Comparison of ENCODE assay signal across 9 cellular contexts in genomic region chr13:44273991-44274810, GRCh38.
A peak's percentile ranks its signal among the peaks of the same experiment; 100 is the strongest.
DNase-seq lines count a peak whose midpoint lies in the region; ATAC-seq and TF ChIP-seq lines count a peak whose summit lies in the region.
"Had no signal": no experiment of that assay in that cellular context is flagged by ENCODE, and none has a peak within 500 bp of the region (broad histone marks: within the 10 kb centered on the region; RNA-seq: fewer than 3 reads in every experiment).

No MANE protein-coding gene starts in this region.

- peak overlapping the region; percentile 65 for H3K4me2 ChIP-seq in Karpas-422 (ENCODE audit: low read depth, low read length, poor library complexity, severe bottlenecking)

- DNase-seq in GM12864 (ENCODE audit: low read depth) (peak; percentile 38), Karpas-422 (peak; percentile 69), hepatic stellate cell (ENCODE audit: low spot score) (peak; percentile 58), iPS-NIHi11 (ENCODE audit: low spot score) (no peak), NCI-H187 (lab: John Stamatoyannopoulos, UW) (no peak)
- DNase-seq in activated naive CD4-positive, alpha-beta T cell treated with anti-CD3 and anti-CD28 coated beads, Interleukin-2, amount 50 U/mL, for 72 hours (ENCODE audit: low spot score in 2 of 2): no peak

- H3K27ac ChIP-seq in Karpas-422 (ENCODE audit: low read length) (peak overlapping the region; percentile 86), stomach smooth muscle (ENCODE audit: low read length) (peak overlapping the region; percentile 93)
- H3K27ac ChIP-seq: SK-N-MC had no signal

- no peaks in the 10 kb centered on the region for H3K79me2 ChIP-seq in Karpas-422 (ENCODE audit: low read length)

- peaks cover 51% of the 10 kb centered on the region for H3K4me1 ChIP-seq in Karpas-422 (ENCODE audit: low read length)
- peaks cover 58% of the 10 kb centered on the region for H3K4me1 ChIP-seq in stomach smooth muscle (ENCODE audit: control insufficient read depth, insufficient read depth, low read length)

- H3K9me3 Mint-ChIP-seq in activated naive CD4-positive, alpha-beta T cell treated with anti-CD3 and anti-CD28 coated beads, Interleukin-2, amount 50 U/mL, for 72 hours: peaks cover 8 to 25% of the 10 kb centered on the region in 2 donors

- ATAC-seq in GM21528 (IDR thresholded peaks at IDR 0.05; ENCODE audit: low FRiP score, unreplicated experiment): peak; percentile 87
- peak; percentile 95 for ATAC-seq in activated naive CD4-positive, alpha-beta T cell treated with anti-CD3 and anti-CD28 coated beads, Interleukin-2, amount 50 U/mL, for 72 hours

- H4K20me1 ChIP-seq in Karpas-422 (ENCODE audit: insufficient read depth, low read depth, low read length): no peaks in the 10 kb centered on the region

- H3K9ac ChIP-seq in Karpas-422 (ENCODE audit: low read length) (peak overlapping the region; percentile 47), stomach smooth muscle (ENCODE audit: low read length in 2 of 2) (peak overlapping the region; percentile 30 to 67)

- H3K27ac Mint-ChIP-seq in activated naive CD4-positive, alpha-beta T cell treated with anti-CD3 and anti-CD28 coated beads, Interleukin-2, amount 50 U/mL, for 72 hours: peak overlapping the region; percentile 80 to 85

- H3K36me3 Mint-ChIP-seq in activated naive CD4-positive, alpha-beta T cell treated with anti-CD3 and anti-CD28 coated beads, Interleukin-2, amount 50 U/mL, for 72 hours: peaks cover 18% of the 10 kb centered on the region in 2 donors

- H3K27me3 ChIP-seq in Karpas-422 (ENCODE audit: low read length): 0 out of 2 replicates have a peak, but pooled peaks cover 4% of the 10 kb centered on the region
- no peaks in the 10 kb centered on the region for H3K27me3 ChIP-seq in stomach smooth muscle (ENCODE audit: control insufficient read depth in 1 of 2, insufficient read depth in 2 of 2, low read length in 2 of 2)

- no peaks in the 10 kb centered on the region for H3K9me2 ChIP-seq in Karpas-422 (replicated peaks; ENCODE audit: insufficient read depth, low read length)

- no peaks in the 10 kb centered on the region for H3K36me3 ChIP-seq in Karpas-422 (ENCODE audit: insufficient read depth, low read length)
- H3K36me3 ChIP-seq in stomach smooth muscle (ENCODE audit: control insufficient read depth in 2 of 2, insufficient read depth in 2 of 2, low read length in 2 of 2): no peaks in the 10 kb centered on the region

- H3K4me3 ChIP-seq in GM12864 (ENCODE audit: low read depth, low read length) (no peak overlapping the region), Karpas-422 (ENCODE audit: low read length) (peak overlapping the region; percentile 37), stomach smooth muscle (ENCODE audit: low read length in 2 of 2) (peak overlapping the region; percentile 42 to 50)
- H3K4me3 ChIP-seq: SK-N-MC had no signal

- peak overlapping the region; percentile 69 for H2AFZ ChIP-seq in Karpas-422 (ENCODE audit: low read length)

- H3K9me3 ChIP-seq in Karpas-422 (ENCODE audit: low read length) (no peaks in the 10 kb centered on the region), stomach smooth muscle (ENCODE audit: control insufficient read depth in 2 of 2, low read length in 2 of 2) (no peaks in the 10 kb centered on the region)

- TF ChIP-seq CTCF in GM12864 (IDR thresholded peaks at IDR 0.05; ENCODE audit: low read depth, low read length, missing control alignments): no peak

Comparison
In these comparisons a context has a peak if more than half of its experiments do, and no peak if none do; other contexts are left out.
1. DNase-seq: peak in GM12864 (single experiment), Karpas-422 (single experiment) and hepatic stellate cell (single experiment); none in activated naive CD4-positive, alpha-beta T cell treated with anti-CD3 and anti-CD28 coated beads, Interleukin-2, amount 50 U/mL, for 72 hours (0 of 2), iPS-NIHi11 (single experiment) and NCI-H187 (0 of 2).